15 cellular contexts compared by ENCODE assay signal in genomic region chr22:32992821-32993220, GRCh38.
DNase-seq lines count a peak whose midpoint lies in the region; ATAC-seq, FAIRE-seq and TF ChIP-seq lines count a peak whose summit lies in the region.
"Had no signal": no experiment of that assay in that cellular context is flagged by ENCODE, and none has a peak within 500 bp of the region (broad histone marks: within the 10 kb centered on the region; RNA-seq: fewer than 3 reads in every experiment).

No MANE protein-coding gene starts in this region.

- H3K27ac Mint-ChIP-seq in endothelial cell (ENCODE audit: unreplicated experiment), result no peak overlapping the region
- H3K27ac Mint-ChIP-seq: CD8-positive, alpha-beta T cell had no signal

- H3K4me1 Mint-ChIP-seq in endothelial cell (ENCODE audit: unreplicated experiment), result no peaks in the 10 kb centered on the region

- no peaks in the 10 kb centered on the region for H3K79me2 ChIP-seq in osteoblast (ENCODE audit: insufficient read depth, low read length)

- no peak overlapping the region for H2AFZ ChIP-seq in osteoblast (ENCODE audit: low read length)
- H2AFZ ChIP-seq: GM23248 had no signal

- no peaks in the 10 kb centered on the region for H3K36me3 Mint-ChIP-seq in endothelial cell (ENCODE audit: low read depth, unreplicated experiment)
- H3K36me3 Mint-ChIP-seq: CD8-positive, alpha-beta T cell had no signal

- no peak for FAIRE-seq in urothelium cell line (lab: Jason Lieb, UNC)
- FAIRE-seq: A204.1 had no signal

- peak overlapping the region; percentile 90 for H3K27ac ChIP-seq in RWPE2 (ENCODE audit: poor library complexity, severe bottlenecking)
- H3K27ac ChIP-seq in osteoblast (ENCODE audit: low read depth, low read length), result no peak overlapping the region
- H3K27ac ChIP-seq: C4-2B, GM23248 had no signal

- ATAC-seq in RWPE2 (ENCODE audit: low read depth) (no peak), left lobe of liver (no peak)
- ATAC-seq: CD8-positive, alpha-beta T cell had no signal

- peaks cover 32% of the 10 kb centered on the region for H3K4me1 ChIP-seq in RWPE2 (ENCODE audit: insufficient read depth, poor library complexity, severe bottlenecking)
- H3K4me1 ChIP-seq in osteoblast (ENCODE audit: insufficient read depth, low read length), result no peaks in the 10 kb centered on the region
- H3K4me1 ChIP-seq: Caco-2 had no signal

- H3K27me3 ChIP-seq in RWPE2 (ENCODE audit: insufficient read depth, poor library complexity, severe bottlenecking) (no peaks in the 10 kb centered on the region), osteoblast (ENCODE audit: insufficient read depth, low read length) (peaks cover 3% of the 10 kb centered on the region)
- H3K27me3 ChIP-seq: BE2C had no signal

- H3K4me2 ChIP-seq in osteoblast (ENCODE audit: insufficient read depth, low read length), result no peak overlapping the region

- TF ChIP-seq CTCF in RWPE2 (IDR thresholded peaks at IDR 0.05; ENCODE audit: poor library complexity, severe bottlenecking), result no peak
- TF ChIP-seq CTCF in osteoblast (IDR thresholded peaks at IDR 0.05; ENCODE audit: extremely low read depth, low read depth, low read length), result no peak
- TF ChIP-seq CTCF in endothelial cell (IDR thresholded peaks at IDR 0.05; ENCODE audit: unreplicated experiment), result no peak

- H3K36me3 ChIP-seq in RWPE2 (ENCODE audit: low read depth) (no peaks in the 10 kb centered on the region), osteoblast (ENCODE audit: insufficient read depth, low read length) (no peaks in the 10 kb centered on the region)
- H3K36me3 ChIP-seq: BE2C had no signal

- H3K27me3 Mint-ChIP-seq in endothelial cell (ENCODE audit: unreplicated experiment), result peaks cover 3% of the 10 kb centered on the region

- no peak overlapping the region for H3K4me3 Mint-ChIP-seq in endothelial cell (ENCODE audit: unreplicated experiment)
- H3K4me3 Mint-ChIP-seq: CD8-positive, alpha-beta T cell had no signal

- no peaks in the 10 kb centered on the region for H4K20me1 ChIP-seq in osteoblast (ENCODE audit: insufficient read depth, low read length)

- DNase-seq in RWPE2 (ENCODE audit: low spot score), result no peak
- peak; percentile 8 for DNase-seq in left lobe of liver (ENCODE audit: low spot score)
- DNase-seq in osteoblast (ENCODE audit: insufficient read length, low spot score, missing footprints), result peak; percentile 85
- no peak for DNase-seq in dermis blood vessel endothelial cell
- DNase-seq in endothelial cell (ENCODE audit: low spot score), result no peak
- no peak for DNase-seq in urothelium cell line (ENCODE audit: low spot score)
- no peak for DNase-seq in amygdala (lab: John Stamatoyannopoulos, UW)
- DNase-seq: BE2C; Caco-2; CD8-positive, alpha-beta T cell; DMS53; GM23248; H7 had no signal

- H3K4me3 ChIP-seq in RWPE2 (ENCODE audit: severe bottlenecking) (no peak overlapping the region), osteoblast (ENCODE audit: insufficient read depth, low read length) (no peak overlapping the region)
- H3K4me3 ChIP-seq: GM23248 had no signal

- H3K9me3 ChIP-seq in RWPE2 (ENCODE audit: severe bottlenecking) (no peaks in the 10 kb centered on the region), osteoblast (ENCODE audit: low read depth, low read length) (no peaks in the 10 kb centered on the region)
- H3K9me3 ChIP-seq: BE2C, Caco-2 had no signal

- H3K9me3 Mint-ChIP-seq in endothelial cell (ENCODE audit: unreplicated experiment), result no peaks in the 10 kb centered on the region
- H3K9me3 Mint-ChIP-seq: CD8-positive, alpha-beta T cell had no signal

Comparison
In these comparisons a context has a peak if more than half of its experiments do, and no peak if none do; other contexts are left out.
1. DNase-seq: peak in left lobe of liver (single experiment) and osteoblast (single experiment); none in RWPE2 (single experiment), dermis blood vessel endothelial cell (single experiment), endothelial cell (single experiment), urothelium cell line (single experiment) and amygdala (0 of 56).